In the genomic region with DNA sequence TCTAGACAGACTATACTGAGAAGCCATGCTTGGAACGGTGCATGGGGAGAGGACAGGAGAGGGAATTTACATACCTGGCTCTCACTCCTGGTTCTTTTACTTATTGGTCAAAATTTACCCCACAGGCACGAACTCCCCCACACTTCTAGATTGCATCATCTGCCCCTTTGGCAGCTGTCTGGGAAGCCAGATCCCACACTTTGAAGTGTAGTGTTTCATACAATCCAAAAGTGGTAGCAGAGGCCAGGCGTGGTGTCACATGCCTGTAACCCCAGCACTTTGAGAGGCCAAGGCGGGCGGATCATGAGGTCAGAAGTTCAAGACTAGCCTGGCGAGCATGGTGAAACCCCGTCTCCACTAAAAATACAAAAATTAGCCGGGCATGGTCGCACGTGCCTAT, we compare ENCODE assay signal across 11 cellular contexts. TPM values are rescaled to one million over a fixed set of nuclear protein-coding genes. Genes with fewer than 3 reads are reported as not detected.
DNase-seq lines count a peak whose midpoint lies in the region; ATAC-seq and TF ChIP-seq lines count a peak whose summit lies in the region.
"Not testable (repeated sequence)": the region's sequence is repeated elsewhere in the genome, so short reads cannot be mapped to it uniquely, and the experiment has no call there.
"Had no signal": no experiment of that assay in that cellular context is flagged by ENCODE, and none has a peak within 500 bp of the region (broad histone marks: within the 10 kb centered on the region; RNA-seq: fewer than 3 reads in every experiment).

No MANE protein-coding gene starts in this region.

- not testable (repeated sequence) for H3K4me3 ChIP-seq in upper lobe of right lung

- not testable (repeated sequence) for H3K9me3 ChIP-seq in upper lobe of right lung

- ATAC-seq in upper lobe of right lung = not testable (repeated sequence)

- not testable (repeated sequence) for H3K4me1 Mint-ChIP-seq in activated CD4-positive, alpha-beta T cell treated with anti-CD3 and anti-CD28 coated beads, Interleukin-2, amount 10 ng/mL, durations not matched to agents 24 days and 14 days

- intact Hi-C loops in activated CD4-positive, alpha-beta T cell treated with anti-CD3 and anti-CD28 coated beads, Interleukin-2, amount 10 ng/mL, durations not matched to agents 24 days and 14 days (cut with micrococcal nuclease); upper lobe of right lung (cut with DNase I): not testable (repeated sequence)

- not testable (repeated sequence) for H3K36me3 ChIP-seq in upper lobe of right lung

- H3K27me3 Mint-ChIP-seq in activated CD4-positive, alpha-beta T cell treated with anti-CD3 and anti-CD28 coated beads, Interleukin-2, amount 10 ng/mL, durations not matched to agents 24 days and 14 days = not testable (repeated sequence)

- not testable (repeated sequence) for H3K4me3 Mint-ChIP-seq in activated CD4-positive, alpha-beta T cell treated with anti-CD3 and anti-CD28 coated beads, Interleukin-2, amount 10 ng/mL, durations not matched to agents 24 days and 14 days

- DNase-seq in Daoy (ENCODE audit: low read depth) = peak; percentile 0
- DNase-seq in NCI-H2107 treated with DMSO at 0.1 percent for 48 hours (lab: John Stamatoyannopoulos, UW; ENCODE audit: unreplicated experiment) = peak; percentile 0
- DNase-seq in OCI-M1 (lab: John Stamatoyannopoulos, UW) = peak; percentile 7
- peak; percentile 8 for DNase-seq in activated CD4-positive, alpha-beta T cell treated with anti-CD3 and anti-CD28 coated beads, Interleukin-2, amount 10 ng/mL, durations not matched to agents 24 days and 14 days
- DNase-seq in myocyte (ENCODE audit: low read depth) = peak; percentile 15
- peak; percentile 57 for DNase-seq in upper lobe of right lung

- not testable (repeated sequence) for H3K36me3 Mint-ChIP-seq in activated CD4-positive, alpha-beta T cell treated with anti-CD3 and anti-CD28 coated beads, Interleukin-2, amount 10 ng/mL, durations not matched to agents 24 days and 14 days (ENCODE audit: low read depth)

- H3K9me3 Mint-ChIP-seq in activated CD4-positive, alpha-beta T cell treated with anti-CD3 and anti-CD28 coated beads, Interleukin-2, amount 10 ng/mL, durations not matched to agents 24 days and 14 days = not testable (repeated sequence)

- H3K27me3 ChIP-seq in upper lobe of right lung = not testable (repeated sequence)

- H3K27ac ChIP-seq in upper lobe of right lung = not testable (repeated sequence)

- TF ChIP-seq CTCF in upper lobe of right lung (IDR thresholded peaks at IDR 0.05) = not testable (repeated sequence)

- not testable (repeated sequence) for H3K27ac Mint-ChIP-seq in activated CD4-positive, alpha-beta T cell treated with anti-CD3 and anti-CD28 coated beads, Interleukin-2, amount 10 ng/mL, durations not matched to agents 24 days and 14 days

- not testable (repeated sequence) for H3K4me1 ChIP-seq in upper lobe of right lung

RNA-seq across cellular contexts. Expression of a gene that starts 5.1 kb away (rescaled TPM):
- not detected in 2 replicates for total RNA-seq in Daoy (2014; rRNA removed; shearing (Covaris generic))
- total RNA-seq in activated CD4-positive, alpha-beta T cell treated with anti-CD3 and anti-CD28 coated beads, Interleukin-2, amount 10 ng/mL, durations not matched to agents 24 days and 14 days = not detected in 2 replicates
- not detected in 2 replicates for total RNA-seq in myocyte
- not detected for polyA plus RNA-seq in myocyte (2012)
- total RNA-seq in upper lobe of right lung = not detected
- total RNA-seq: A673; Calu3; CD4-positive, alpha-beta memory T cell; HFFc6 had no signal
- polyA plus RNA-seq: BJ; CD4-positive, alpha-beta memory T cell had no signal

RNA-seq across cellular contexts. Expression of a gene that starts 53.8 kb away (rescaled TPM):
- total RNA-seq in Daoy (2014; rRNA removed; shearing (Covaris generic)) = 1.3 and 1.6 TPM in 2 replicates
- 0.19 and 0.33 TPM in 2 replicates for total RNA-seq in activated CD4-positive, alpha-beta T cell treated with anti-CD3 and anti-CD28 coated beads, Interleukin-2, amount 10 ng/mL, durations not matched to agents 24 days and 14 days
- total RNA-seq in myocyte (1.5 and 2.2 TPM in 2 replicates), upper lobe of right lung (3.2 TPM)
- 1.6 TPM for polyA plus RNA-seq in myocyte (2012)

Comparison
In these comparisons a context has a peak if more than half of its experiments do, and no peak if none do; other contexts are left out.
1. DNase-seq: peak in every context shown above with its lines; median percentile 57 in upper lobe of right lung; 15 in myocyte; 8 in activated CD4-positive, alpha-beta T cell treated with anti-CD3 and anti-CD28 coated beads, Interleukin-2, amount 10 ng/mL, durations not matched to agents 24 days and 14 days; 7 in OCI-M1; 0 in Daoy; 0 in NCI-H2107 treated with DMSO at 0.1 percent for 48 hours.